1 cellular context compared by ENCODE assay signal in the genomic region with DNA sequence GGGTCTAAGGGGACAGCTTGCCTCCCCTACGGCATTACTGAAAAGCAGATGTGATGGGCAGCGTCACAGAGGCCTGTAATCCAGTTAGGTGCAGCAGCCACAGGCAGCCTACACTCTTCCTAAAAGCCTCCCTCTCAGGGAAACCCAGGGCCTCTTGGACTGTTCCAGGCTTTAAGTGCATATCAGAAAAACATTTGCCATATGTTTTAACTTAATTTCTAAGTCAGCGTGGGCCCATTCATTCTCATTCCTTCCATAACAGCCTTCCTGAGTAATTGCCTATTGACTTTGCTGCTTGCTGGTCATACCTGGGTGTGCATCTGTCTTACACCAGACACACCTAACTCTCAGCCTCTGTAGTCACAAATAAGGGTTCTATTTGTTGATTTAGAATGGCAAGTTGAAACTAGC.
TF ChIP-seq lines count a peak whose summit lies in the region.

No MANE protein-coding gene starts in this region.

TF ChIP-seq in endothelial cell of umbilical vein, 7 proteins besides CTCF, POLR2A, EP300 and RAD21 (continued from another document):
- no peak for TF ChIP-seq FOS (IDR thresholded peaks at IDR 0.05; ENCODE audit: borderline replicate concordance, insufficient read depth, low read length)
- TF ChIP-seq, protein P1, sequence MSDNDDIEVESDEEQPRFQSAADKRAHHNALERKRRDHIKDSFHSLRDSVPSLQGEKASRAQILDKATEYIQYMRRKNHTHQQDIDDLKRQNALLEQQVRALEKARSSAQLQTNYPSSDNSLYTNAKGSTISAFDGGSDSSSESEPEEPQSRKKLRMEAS (IDR thresholded peaks at IDR 0.05; ENCODE audit: insufficient read depth, insufficient read length) = no peak
- TF ChIP-seq POLR2AphosphoS5 (IDR thresholded peaks at IDR 0.05; ENCODE audit: insufficient read depth, low read depth, low read length) = no peak
